ENCODE assay signal across 16 cellular contexts in the genomic region with DNA sequence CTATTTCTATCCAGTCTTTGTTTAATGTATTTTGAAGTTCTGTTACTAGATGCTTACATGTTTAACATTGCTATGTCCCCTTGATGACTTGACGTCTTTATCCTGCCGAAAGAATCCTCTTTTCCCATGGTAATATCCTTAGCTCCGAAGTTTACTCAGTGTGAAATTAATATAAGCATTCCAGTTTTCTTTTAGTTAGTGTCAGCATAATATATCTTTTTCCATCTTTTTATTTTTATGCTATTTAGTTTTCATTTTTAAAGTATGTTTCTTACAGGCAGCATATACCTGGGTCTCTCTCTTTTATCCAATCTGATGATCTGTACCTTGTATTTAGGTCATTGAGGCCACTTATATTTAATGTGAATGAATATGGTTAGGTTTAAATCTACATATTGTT. TPM values are rescaled to one million over a fixed set of nuclear protein-coding genes. Genes with fewer than 3 reads are reported as not detected.
DNase-seq lines count a peak whose midpoint lies in the region; ATAC-seq and TF ChIP-seq lines count a peak whose summit lies in the region.
"Had no signal": no experiment of that assay in that cellular context is flagged by ENCODE, and none has a peak within 500 bp of the region (broad histone marks: within the 10 kb centered on the region; RNA-seq: fewer than 3 reads in every experiment).

No MANE protein-coding gene starts in this region.

- DNase-seq in activated naive CD8-positive, alpha-beta T cell treated with anti-CD3 and anti-CD28 coated beads, Interleukin-2, amount 50 U/mL, for 24 hours = no peak
- no peak for DNase-seq in naive thymus-derived CD8-positive, alpha-beta T cell
- DNase-seq in NCI-H446 (lab: John Stamatoyannopoulos, UW) = no peak
- DNase-seq: Caco-2; CD4-positive, CD25-positive, alpha-beta regulatory T cell; CD8-positive, alpha-beta T cell; DMS153; HFFc6 had no signal

- peaks cover 2% of the 10 kb centered on the region for H3K36me3 Mint-ChIP-seq in activated naive CD8-positive, alpha-beta T cell
- H3K36me3 Mint-ChIP-seq in activated naive CD8-positive, alpha-beta T cell treated with anti-CD3 and anti-CD28 coated beads, Interleukin-2, amount 50 U/mL, for 24 hours (ENCODE audit: low read depth) = no peaks in the 10 kb centered on the region
- H3K36me3 Mint-ChIP-seq in naive thymus-derived CD8-positive, alpha-beta T cell = peaks cover 0 to 26% (median 16%) of the 10 kb centered on the region in 3 donors
- H3K36me3 Mint-ChIP-seq: CD4-positive, CD25-positive, alpha-beta regulatory T cell had no signal

- peak overlapping the region; percentile 29; the same call in 1 of the 2 replicates for H3K4me2 ChIP-seq in DOHH2 (ENCODE audit: low read length)
- H3K4me2 ChIP-seq: BLaER1, GM23338 had no signal

- POLR2A ChIA-PET in naive thymus-derived CD8-positive, alpha-beta T cell (lab: Charles Lee) = no interaction called here

- no peaks in the 10 kb centered on the region for H3K36me3 ChIP-seq in DOHH2 (ENCODE audit: control insufficient read depth, low read length)
- H3K36me3 ChIP-seq: BLaER1, HAP-1 had no signal

- H3F3A ChIP-seq in DOHH2 (ENCODE audit: control insufficient read depth, insufficient read depth) = peaks cover 15% of the 10 kb centered on the region

- H3K4me3 ChIP-seq in DOHH2 (ENCODE audit: low read length) = no peak overlapping the region
- H3K4me3 ChIP-seq: BLaER1, GM23338, HAP-1 had no signal

- TF ChIP-seq CTCF in DOHH2 (IDR thresholded peaks at IDR 0.05; ENCODE audit: low read depth, low read length, poor library complexity, severe bottlenecking) = no peak

- H3K4me1 Mint-ChIP-seq in activated naive CD8-positive, alpha-beta T cell (ENCODE audit: low read depth) = peaks cover 16% of the 10 kb centered on the region
- peaks cover 9% of the 10 kb centered on the region for H3K4me1 Mint-ChIP-seq in activated naive CD8-positive, alpha-beta T cell treated with anti-CD3 and anti-CD28 coated beads, Interleukin-2, amount 50 U/mL, for 24 hours
- peaks cover 5 to 21% (median 12%) of the 10 kb centered on the region in 4 donors for H3K4me1 Mint-ChIP-seq in naive thymus-derived CD8-positive, alpha-beta T cell
- H3K4me1 Mint-ChIP-seq: GM23338 had no signal

- no peaks in the 10 kb centered on the region for H3K9me2 ChIP-seq in DOHH2 (replicated peaks; ENCODE audit: control insufficient read depth, low read length)

- no peaks in the 10 kb centered on the region for H3K27me3 Mint-ChIP-seq in activated naive CD8-positive, alpha-beta T cell
- no peaks in the 10 kb centered on the region for H3K27me3 Mint-ChIP-seq in activated naive CD8-positive, alpha-beta T cell treated with anti-CD3 and anti-CD28 coated beads, Interleukin-2, amount 50 U/mL, for 24 hours
- no peaks in the 10 kb centered on the region for H3K27me3 Mint-ChIP-seq in naive thymus-derived CD8-positive, alpha-beta T cell
- H3K27me3 Mint-ChIP-seq: B cell had no signal

- peaks cover 11% of the 10 kb centered on the region for H3K9me3 Mint-ChIP-seq in activated naive CD8-positive, alpha-beta T cell (ENCODE audit: low read depth)
- H3K9me3 Mint-ChIP-seq in activated naive CD8-positive, alpha-beta T cell treated with anti-CD3 and anti-CD28 coated beads, Interleukin-2, amount 50 U/mL, for 24 hours = peaks cover 29% of the 10 kb centered on the region
- H3K9me3 Mint-ChIP-seq in naive thymus-derived CD8-positive, alpha-beta T cell = peaks cover 9 to 36% (median 30%) of the 10 kb centered on the region in 9 donors
- H3K9me3 Mint-ChIP-seq: GM23338, HFFc6 had no signal

- H3K9me3 ChIP-seq in DOHH2 (ENCODE audit: control insufficient read depth, insufficient read depth, low read length) = peaks cover 13% of the 10 kb centered on the region; the same call in 1 of the 2 replicates
- H3K9me3 ChIP-seq: Caco-2, HAP-1 had no signal

- peak overlapping the region; percentile 50; the same call in 1 of the 2 replicates for H3K27ac ChIP-seq in DOHH2 (ENCODE audit: low read depth, low read length)
- H3K27ac ChIP-seq: BLaER1, C4-2B had no signal

- H4K20me1 ChIP-seq in DOHH2 (ENCODE audit: control insufficient read depth, insufficient read depth, low read depth, low read length) = no peaks in the 10 kb centered on the region
- H4K20me1 ChIP-seq: BLaER1 had no signal

- peaks cover 64% of the 10 kb centered on the region for H3K4me1 ChIP-seq in DOHH2 (ENCODE audit: control insufficient read depth, low read length)
- H3K4me1 ChIP-seq: Caco-2, HAP-1 had no signal

- H3K4me3 Mint-ChIP-seq in activated naive CD8-positive, alpha-beta T cell = no peak overlapping the region
- H3K4me3 Mint-ChIP-seq in activated naive CD8-positive, alpha-beta T cell treated with anti-CD3 and anti-CD28 coated beads, Interleukin-2, amount 50 U/mL, for 24 hours = no peak overlapping the region
- H3K4me3 Mint-ChIP-seq in naive thymus-derived CD8-positive, alpha-beta T cell = peak overlapping the region in 1 of 10 donors; percentile 39
- H3K4me3 Mint-ChIP-seq: B cell; CD4-positive, CD25-positive, alpha-beta regulatory T cell; CD8-positive, alpha-beta T cell; GM23338; HFFc6 had no signal

- no peaks in the 10 kb centered on the region for H3K79me2 ChIP-seq in DOHH2 (ENCODE audit: control insufficient read depth, low read length)

- no peaks in the 10 kb centered on the region for H3K27me3 ChIP-seq in DOHH2 (ENCODE audit: control insufficient read depth, low read length)
- H3K27me3 ChIP-seq: BLaER1 had no signal

- ATAC-seq in activated naive CD8-positive, alpha-beta T cell treated with anti-CD3 and anti-CD28 coated beads, Interleukin-2, amount 50 U/mL, for 24 hours = no peak
- ATAC-seq in naive thymus-derived CD8-positive, alpha-beta T cell = no peak
- no peak for ATAC-seq in GM19452 (IDR thresholded peaks at IDR 0.05; ENCODE audit: unreplicated experiment)
- ATAC-seq: CD8-positive, alpha-beta T cell; GM23338 had no signal

- peak overlapping the region; percentile 54 for H3K27ac Mint-ChIP-seq in activated naive CD8-positive, alpha-beta T cell
- no peak overlapping the region for H3K27ac Mint-ChIP-seq in activated naive CD8-positive, alpha-beta T cell treated with anti-CD3 and anti-CD28 coated beads, Interleukin-2, amount 50 U/mL, for 24 hours
- peak overlapping the region in 6 of 10 donors; percentile 2 to 85 (median 50) for H3K27ac Mint-ChIP-seq in naive thymus-derived CD8-positive, alpha-beta T cell
- H3K27ac Mint-ChIP-seq: B cell, GM23338, HFFc6 had no signal

RNA-seq across cellular contexts. Expression of gene MEF2A, which starts 39.1 kb away (rescaled TPM):
- total RNA-seq in naive thymus-derived CD8-positive, alpha-beta T cell = 10 to 100 TPM; 42.7 to 43.9 TPM
- polyA plus RNA-seq in naive thymus-derived CD8-positive, alpha-beta T cell = 10 to 100 TPM; 14.6 to 22.4 (median 14.7) TPM
